ENCODE assay signal across 8 cellular contexts in the genomic region with DNA sequence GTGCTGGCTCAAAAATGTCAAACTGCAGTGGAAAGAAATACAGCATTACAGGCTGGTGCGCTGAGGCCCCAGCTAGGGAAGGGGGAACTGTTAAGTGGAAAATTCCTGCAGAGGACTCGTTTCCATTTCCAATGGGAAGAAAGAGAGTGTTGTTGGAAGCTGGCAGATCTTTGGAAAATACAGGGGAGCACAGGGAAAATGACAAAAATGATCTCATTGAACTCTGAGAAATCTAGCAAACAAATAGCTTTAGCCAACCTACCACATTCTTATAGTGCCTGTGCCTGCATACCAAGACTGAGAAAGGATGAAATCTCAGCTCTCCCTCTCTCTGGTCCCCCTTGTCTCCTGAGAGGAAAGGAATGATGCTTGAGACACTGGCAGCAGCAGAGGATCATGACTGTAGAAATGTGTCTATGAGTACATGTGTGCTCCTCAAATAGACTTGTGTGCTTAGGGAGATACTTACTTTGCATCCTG.
A peak's percentile ranks its signal among the peaks of the same experiment; 100 is the strongest.
DNase-seq lines count a peak whose midpoint lies in the region; ATAC-seq and TF ChIP-seq lines count a peak whose summit lies in the region.

No MANE protein-coding gene starts in this region.

- peak overlapping the region; percentile 77 for H2AFZ ChIP-seq in parathyroid adenoma

- no peak for TF ChIP-seq CTCF in fibroblast of pulmonary artery (IDR thresholded peaks at IDR 0.05; ENCODE audit: low read length, missing control alignments)
- no peak for TF ChIP-seq CTCF in parathyroid adenoma (IDR thresholded peaks at IDR 0.05)

- no peaks in the 10 kb centered on the region for H3K9me3 ChIP-seq in parathyroid adenoma (ENCODE audit: control insufficient read depth, low read length)

- no peak for ATAC-seq in HG02852 (IDR thresholded peaks at IDR 0.05; ENCODE audit: unreplicated experiment)
- ATAC-seq in HG02973 (IDR thresholded peaks at IDR 0.05; ENCODE audit: unreplicated experiment), result no peak

- no peaks in the 10 kb centered on the region for H3K79me2 ChIP-seq in parathyroid adenoma

- DNase-seq in Daoy (ENCODE audit: low read depth) (peak; percentile 4), RPMI7951 (ENCODE audit: low read depth) (peak; percentile 47), fibroblast of pulmonary artery (ENCODE audit: low read depth) (peak; percentile 29), NOMO-1 treated with DMSO at 0.1 percent for 48 hours (lab: John Stamatoyannopoulos, UW; ENCODE audit: unreplicated experiment) (no peak), NCI-H69 (lab: John Stamatoyannopoulos, UW) (no peak)

- no peaks in the 10 kb centered on the region for H3K4me1 ChIP-seq in parathyroid adenoma

- H3K27me3 ChIP-seq in parathyroid adenoma (ENCODE audit: control insufficient read depth, insufficient read depth, low read length), result no peaks in the 10 kb centered on the region

- H3K4me2 ChIP-seq in parathyroid adenoma (ENCODE audit: low read length), result no peak overlapping the region

- H3K9ac ChIP-seq in parathyroid adenoma, result no peak overlapping the region

- H3K4me3 ChIP-seq in fibroblast of pulmonary artery (replicated peaks; ENCODE audit: low read depth, low read length) (peak overlapping the region; percentile 60), parathyroid adenoma (ENCODE audit: low read depth, low read length) (no peak overlapping the region)

- no peak overlapping the region for H3K27ac ChIP-seq in parathyroid adenoma

- no peaks in the 10 kb centered on the region for H3K36me3 ChIP-seq in parathyroid adenoma (ENCODE audit: control insufficient read depth, insufficient read depth, low read length)

Comparison
In these comparisons a context has a peak if more than half of its experiments do, and no peak if none do; other contexts are left out.
1. DNase-seq: peak in Daoy (single experiment), RPMI7951 (single experiment) and fibroblast of pulmonary artery (single experiment); none in NOMO-1 treated with DMSO at 0.1 percent for 48 hours (single experiment) and NCI-H69 (single experiment).